ENCODE assay signal across 18 cellular contexts in genomic region chr4:40437741-40438383, GRCh38.
DNase-seq lines count a peak whose midpoint lies in the region; ATAC-seq and TF ChIP-seq lines count a peak whose summit lies in the region.
"Had no signal": no experiment of that assay in that cellular context is flagged by ENCODE, and none has a peak within 500 bp of the region (broad histone marks: within the 10 kb centered on the region; RNA-seq: fewer than 3 reads in every experiment).

No MANE protein-coding gene starts in this region.

- no peak for DNase-seq in H9
- peak; percentile 34 for DNase-seq in endodermal cell
- DNase-seq in lower lobe of right lung, result no peak
- DNase-seq in thyroid gland, result no peak
- no peak for DNase-seq in NAMALWA (ENCODE audit: low spot score)
- no peak for DNase-seq in RKO (ENCODE audit: low spot score)
- no peak for DNase-seq in activated CD4-positive, alpha-beta T cell treated with anti-CD3 and anti-CD28 coated beads, Interleukin-2, amount 50 U/mL, for 1 hour
- DNase-seq: 8988T; CD4-positive, alpha-beta memory T cell; DMS153; DMS79; GDM1; HCEC 1CT had no signal

- H3K4me2 ChIP-seq in H9 (ENCODE audit: insufficient read depth, insufficient read length, low read length), result no peak overlapping the region
- H3K4me2 ChIP-seq: BLaER1 had no signal

- H2BK12ac ChIP-seq in H9 (ENCODE audit: insufficient read length, low read depth, low read length), result no peak overlapping the region

- H2AFZ ChIP-seq in H9 (ENCODE audit: low read length), result no peak overlapping the region

- no peak overlapping the region for H2BK5ac ChIP-seq in H9 (ENCODE audit: insufficient read length, low read length)

- H3K14ac ChIP-seq in H9 (ENCODE audit: insufficient read depth, low read length), result no peak overlapping the region; the same call in 1 of the 2 replicates

- no peaks in the 10 kb centered on the region for H3K23me2 ChIP-seq in H9 (ENCODE audit: insufficient read length, low read depth, low read length, poor library complexity, severe bottlenecking)

- H3K4me3 ChIP-seq in endodermal cell (ENCODE audit: low read length) (no peak overlapping the region), lower lobe of right lung (no peak overlapping the region), thyroid gland (replicated peaks in 1 of 3) (no peak overlapping the region)
- H3K4me3 ChIP-seq: BLaER1 had no signal

- no peak overlapping the region for H2BK20ac ChIP-seq in H9 (ENCODE audit: low read depth, low read length, poor library complexity, severe bottlenecking)

- H3K4me3 Mint-ChIP-seq in H9 (no peak overlapping the region), endodermal cell (no peak overlapping the region)
- H3K4me3 Mint-ChIP-seq: CD14-positive monocyte, IgD-negative memory B cell had no signal

- H3K23ac ChIP-seq in H9 (ENCODE audit: insufficient read length, low read depth, low read length), result no peak overlapping the region

- no peak for TF ChIP-seq POLR2A in thyroid gland (IDR thresholded peaks at IDR 0.05)

- H3K36me3 ChIP-seq in endodermal cell (ENCODE audit: control insufficient read depth, insufficient read depth, low read length), result peaks cover 14% of the 10 kb centered on the region
- peaks cover 38% of the 10 kb centered on the region for H3K36me3 ChIP-seq in lower lobe of right lung
- H3K36me3 ChIP-seq in thyroid gland, result peaks cover 14 to 15% of the 10 kb centered on the region in 2 donors
- H3K36me3 ChIP-seq: BLaER1 had no signal

- H3K4ac ChIP-seq in H9 (ENCODE audit: low read depth, low read length), result no peak overlapping the region

- H3K18ac ChIP-seq in H9 (ENCODE audit: insufficient read length, low read depth, low read length), result no peak overlapping the region

- H3K27ac ChIP-seq in H9 (ENCODE audit: insufficient read length, low read depth, low read length) (no peak overlapping the region), endodermal cell (ENCODE audit: low read depth, low read length) (no peak overlapping the region), lower lobe of right lung (no peak overlapping the region), thyroid gland (peak overlapping the region; percentile 5 to 76 (median 53))
- H3K27ac ChIP-seq: BLaER1 had no signal

- H2AK5ac ChIP-seq in H9 (ENCODE audit: insufficient read length, low read length), result no peak overlapping the region

- H3K79me1 ChIP-seq in H9 (ENCODE audit: insufficient read depth, low read depth, low read length, poor library complexity, severe bottlenecking), result no peaks in the 10 kb centered on the region

- H2BK15ac ChIP-seq in H9 (ENCODE audit: low read depth, low read length), result no peak overlapping the region

- no peak overlapping the region for H3T11ph ChIP-seq in H9 (ENCODE audit: low read length)

- no CpG with 5 or more reads among the region's 59 CpGs for WGBS in H9 (ENCODE audit: extremely low coverage, insufficient read length, low lambda C conversion rate)
- WGBS in endodermal cell (ENCODE audit: insufficient coverage in 1 of 2, insufficient read length in 1 of 2), 2 experiments, result 96 to 99% methylated on average over 40 to 59 of the region's 59 CpGs
- 97% methylated on average over 51 to 59 of the region's 59 CpGs for WGBS in thyroid gland, 2 donors

- no peak overlapping the region for H4K91ac ChIP-seq in H9 (ENCODE audit: insufficient read length, low read depth, low read length)

- peaks cover 23 to 26% of the 10 kb centered on the region in 2 experiments for H3K4me1 Mint-ChIP-seq in H9
- peaks cover 19% of the 10 kb centered on the region for H3K4me1 Mint-ChIP-seq in endodermal cell

- 0 out of 2 replicates have a peak, but pooled peaks cover 2% of the 10 kb centered on the region for H3K79me2 ChIP-seq in H9 (ENCODE audit: insufficient read depth, low read length)

- no peaks in the 10 kb centered on the region for H4K20me1 ChIP-seq in H9 (ENCODE audit: control insufficient read depth, insufficient read depth, insufficient read length)
- H4K20me1 ChIP-seq: BLaER1 had no signal

- H2BK120ac ChIP-seq in H9 (ENCODE audit: low read depth, low read length, poor library complexity, severe bottlenecking), result no peak overlapping the region

- peaks cover 11 to 33% (median 30%) of the 10 kb centered on the region in 3 experiments for H3K36me3 Mint-ChIP-seq in H9 (ENCODE audit: insufficient read depth in 1 of 3, low read depth in 3 of 3)
- H3K36me3 Mint-ChIP-seq in endodermal cell (ENCODE audit: low read depth), result peaks cover 42% of the 10 kb centered on the region
- H3K36me3 Mint-ChIP-seq: CD4-positive, alpha-beta memory T cell had no signal

- H3K27me3 Mint-ChIP-seq in H9 (ENCODE audit: low read depth) (no peaks in the 10 kb centered on the region), endodermal cell (ENCODE audit: insufficient read depth) (no peaks in the 10 kb centered on the region)
- H3K27me3 Mint-ChIP-seq: CD4-positive, alpha-beta memory T cell; IgD-negative memory B cell had no signal

- H4K5ac ChIP-seq in H9 (ENCODE audit: insufficient read length, low read depth, low read length), result no peak overlapping the region

- no peak overlapping the region; a peak in 2 of 7 replicates for H3K27ac Mint-ChIP-seq in H9
- H3K27ac Mint-ChIP-seq in endodermal cell, result no peak overlapping the region
- H3K27ac Mint-ChIP-seq: CD4-positive, alpha-beta memory T cell; IgD-negative memory B cell had no signal

- H3K56ac ChIP-seq in H9 (ENCODE audit: insufficient read length, low read depth, low read length), result no peak overlapping the region

- H3K9ac ChIP-seq in H9 (ENCODE audit: extremely low read depth, insufficient read length, low read length) (no peak overlapping the region), endodermal cell (ENCODE audit: extremely low read depth, low read length, poor library complexity, severe bottlenecking) (no peak overlapping the region)
- H3K9ac ChIP-seq: BLaER1 had no signal

- no peaks in the 10 kb centered on the region; a peak in 1 of 5 replicates for H3K9me3 Mint-ChIP-seq in H9
- H3K9me3 Mint-ChIP-seq in endodermal cell, result no peaks in the 10 kb centered on the region
- H3K9me3 Mint-ChIP-seq: CD4-positive, alpha-beta memory T cell; IgD-negative memory B cell had no signal

- H3K4me1 ChIP-seq in H9 (ENCODE audit: insufficient read depth, low read length), result no peaks in the 10 kb centered on the region; the same call in 1 of the 2 replicates
- H3K4me1 ChIP-seq in endodermal cell (ENCODE audit: control insufficient read depth, insufficient read depth, low read length), result no peaks in the 10 kb centered on the region
- no peaks in the 10 kb centered on the region for H3K4me1 ChIP-seq in lower lobe of right lung
- peaks cover 41 to 59% of the 10 kb centered on the region in 2 donors for H3K4me1 ChIP-seq in thyroid gland
- H3K4me1 ChIP-seq: BLaER1 had no signal

- peak overlapping the region; percentile 32 for H4K8ac ChIP-seq in H9 (replicated peaks; ENCODE audit: insufficient read length, low read depth, low read length)

- H3K27me3 ChIP-seq in H9 (ENCODE audit: insufficient read depth, low read length) (no peaks in the 10 kb centered on the region), endodermal cell (ENCODE audit: control insufficient read depth, insufficient read depth, low read length, poor library complexity, severe bottlenecking) (no peaks in the 10 kb centered on the region), lower lobe of right lung (ENCODE audit: low read depth) (no peaks in the 10 kb centered on the region), thyroid gland (no peaks in the 10 kb centered on the region)
- H3K27me3 ChIP-seq: BLaER1 had no signal

- ATAC-seq in lower lobe of right lung (peak; percentile 16 to 35), HG03565 (IDR thresholded peaks at IDR 0.05; ENCODE audit: unreplicated experiment) (no peak)
- ATAC-seq: HepG2 had no signal

- H3K9me3 ChIP-seq in H9 (ENCODE audit: control insufficient read depth, low read depth, low read length) (no peaks in the 10 kb centered on the region), endodermal cell (ENCODE audit: control insufficient read depth, low read length) (no peaks in the 10 kb centered on the region), lower lobe of right lung (no peaks in the 10 kb centered on the region), thyroid gland (no peaks in the 10 kb centered on the region)

- TF ChIP-seq CTCF in H9 (conservative IDR thresholded peaks at IDR 0.05) (no peak), endodermal cell (conservative IDR thresholded peaks at IDR 0.05) (no peak), lower lobe of right lung (IDR thresholded peaks at IDR 0.05) (no peak), thyroid gland (IDR thresholded peaks at IDR 0.05) (no peak)

- intact Hi-C loops in lower lobe of right lung (cut with DNase I) (no loop called here), thyroid gland (cut with DNase I) (no loop called here)

Comparison
In these comparisons a context has a peak if more than half of its experiments do, and no peak if none do; other contexts are left out.
1. H3K27ac ChIP-seq: peak in thyroid gland (3 of 3); none in H9 (single experiment), endodermal cell (single experiment) and lower lobe of right lung (single experiment).